Comparison of ENCODE assay signal across 8 cellular contexts in the genomic region with DNA sequence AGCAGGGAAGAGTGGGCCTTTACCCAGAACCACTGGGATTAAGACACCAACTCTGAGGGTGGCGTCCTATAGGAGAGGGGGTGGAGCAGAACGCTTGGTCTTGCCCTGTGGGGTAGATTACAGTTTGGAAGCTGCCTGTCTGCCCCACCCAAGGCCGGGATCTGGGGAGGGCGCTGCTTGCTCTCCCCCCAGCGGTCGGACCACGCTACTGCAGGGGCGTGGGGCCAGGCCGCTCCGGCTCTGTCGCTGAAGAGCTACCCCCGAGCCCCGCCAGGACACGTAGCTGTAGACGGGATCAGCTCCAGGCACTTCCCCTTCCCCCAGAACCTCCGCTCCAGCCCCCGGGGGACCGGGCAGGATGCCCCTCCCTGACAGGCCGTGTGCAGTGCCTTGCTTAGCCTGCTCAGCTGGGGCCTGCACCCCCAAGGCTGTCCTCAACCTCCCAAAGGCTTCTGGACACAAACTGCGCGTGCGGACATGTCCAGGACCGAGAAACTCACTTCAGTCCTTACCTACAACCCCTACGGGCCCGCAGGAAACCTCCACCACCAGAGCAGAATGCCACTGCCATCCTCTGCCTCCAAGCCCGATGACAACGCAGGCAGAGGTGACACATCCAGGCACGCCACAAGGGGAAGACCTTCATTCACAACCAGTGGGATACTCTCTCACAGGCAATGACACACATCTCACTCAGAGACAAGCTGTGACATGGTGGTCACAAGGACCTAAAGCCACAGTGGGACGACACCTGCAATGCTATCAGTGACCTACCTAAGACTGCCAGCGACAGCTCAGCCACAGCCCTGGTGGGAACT. TPM values are rescaled to one million over a fixed set of nuclear protein-coding genes. Genes with fewer than 3 reads are reported as not detected.
DNase-seq lines count a peak whose midpoint lies in the region; ATAC-seq, FAIRE-seq and TF ChIP-seq lines count a peak whose summit lies in the region.

No MANE protein-coding gene starts in this region.

- H3K27me3 Mint-ChIP-seq in nephron (ENCODE audit: low read depth) = peaks cover 18% of the 10 kb centered on the region

- no peaks in the 10 kb centered on the region for H3K36me3 Mint-ChIP-seq in nephron (ENCODE audit: low read depth)

- H3K4me1 ChIP-seq in upper lobe of left lung = peaks cover 65 to 89% (median 80%) of the 10 kb centered on the region in 4 donors

- peak; percentile 72 for FAIRE-seq in HTR-8/SVneo (lab: Jason Lieb, UNC)

- POLR2A ChIA-PET in RWPE1 (lab: Yijun Ruan, JAX; ENCODE audit: low non-redundant PET) = interaction anchor here (0.6 to 1.1 kb wide), 3 partner anchors 10 to 152 kb away, joined by 3 read pairs; no protein-coding TSS in a partner anchor

- H3K9me3 Mint-ChIP-seq in nephron = no peaks in the 10 kb centered on the region

- no peaks in the 10 kb centered on the region for H3K27me3 ChIP-seq in GM06990 (replicated peaks; ENCODE audit: control insufficient read depth, insufficient read depth, low read length)
- peaks cover 0 to 4% (median 0%) of the 10 kb centered on the region in 4 donors for H3K27me3 ChIP-seq in upper lobe of left lung

- peak overlapping the region; percentile 98 to 100 (median 99) for H3K4me3 Mint-ChIP-seq in nephron

- 14 to 34% methylated on average over 8 to 23 of the region's 30 CpGs for WGBS in upper lobe of left lung, 2 donors

- no peaks in the 10 kb centered on the region for H3K9me3 ChIP-seq in upper lobe of left lung

- TF ChIP-seq CTCF in GM06990 (IDR thresholded peaks at IDR 0.05; ENCODE audit: insufficient read depth, low read length, poor library complexity, severe bottlenecking) (peak; percentile 99), RWPE1 (conservative IDR thresholded peaks at IDR 0.05; ENCODE audit: low read depth) (peak; percentile 97), fibroblast of the aortic adventitia (IDR thresholded peaks at IDR 0.05; ENCODE audit: insufficient read depth, low read length) (peak; percentile 99), nephron (IDR thresholded peaks at IDR 0.05; ENCODE audit: unreplicated experiment in 3 of 3) (peak; percentile 97 to 98 (median 97)), upper lobe of left lung (IDR thresholded peaks at IDR 0.05) (peak; percentile 99 to 100 (median 99))

- H3K4me1 Mint-ChIP-seq in nephron = peaks cover 77% of the 10 kb centered on the region

- peak in 2 of 4 donors; percentile 7 to 20 for TF ChIP-seq POLR2A in upper lobe of left lung (IDR thresholded peaks at IDR 0.05)

- CTCF ChIA-PET in RWPE1 (lab: Yijun Ruan, JAX) = interaction anchor here (0.5 to 4.8 kb wide), 28 partner anchors 9 to 795 kb away, joined by 3 to 74 read pairs (median 5); no protein-coding TSS in a partner anchor

- H3K4me3 ChIP-seq in GM06990 (replicated peaks; ENCODE audit: low read depth, low read length) (peak overlapping the region; percentile 70), fibroblast of the aortic adventitia (ENCODE audit: low read depth, low read length) (peak overlapping the region; percentile 93), upper lobe of left lung (peak overlapping the region; percentile 85 to 99 (median 92))

- peak; percentile 83 for DNase-seq in GM06990 (ENCODE audit: extremely low read depth, insufficient read length)
- DNase-seq in HTR-8/SVneo (ENCODE audit: insufficient read length, low spot score) = no peak
- DNase-seq in RWPE1 (ENCODE audit: low spot score) = peak; percentile 67
- peak; percentile 58 for DNase-seq in activated gamma-delta T cell treated with anti-CD3 and anti-CD28 coated beads, Interleukin-2, amount 50 U/mL, for 16 hours (ENCODE audit: low read depth)
- DNase-seq in fibroblast of the aortic adventitia (ENCODE audit: low read depth) = peak; percentile 86
- peak; percentile 80 to 95 for DNase-seq in upper lobe of left lung

- H3K27ac Mint-ChIP-seq in nephron = peak overlapping the region; percentile 13 to 95 (median 68)

- H3K36me3 ChIP-seq in GM06990 (ENCODE audit: control insufficient read depth, insufficient read depth, low read length) = no peaks in the 10 kb centered on the region
- peaks cover 0 to 10% (median 0%) of the 10 kb centered on the region in 4 donors for H3K36me3 ChIP-seq in upper lobe of left lung

- ATAC-seq in upper lobe of left lung (ENCODE audit: low FRiP score in 2 of 2) (peak; percentile 70 to 73), HG03139 (IDR thresholded peaks at IDR 0.05; ENCODE audit: unreplicated experiment) (no peak)

- no peak for TF ChIP-seq EP300 in upper lobe of left lung (IDR thresholded peaks at IDR 0.05)

- H3K27ac ChIP-seq in RWPE1 = peak overlapping the region; percentile 100
- peak overlapping the region; percentile 96 to 99 (median 98) for H3K27ac ChIP-seq in upper lobe of left lung

RNA-seq across cellular contexts. Expression of a gene that starts 3.6 kb away (rescaled TPM):
- total RNA-seq in fibroblast of the aortic adventitia (ENCODE audit: low replicate concordance) = 737 and 1,851 TPM in 2 replicates
- total RNA-seq in upper lobe of left lung = 1,000 to 10,000 TPM in 2 of 6 donors, 100 to 1,000 TPM in 4; 583 to 1,153 (median 829) TPM

RNA-seq across cellular contexts. Expression of a gene that starts 30.7 kb away (rescaled TPM):
- total RNA-seq in fibroblast of the aortic adventitia (ENCODE audit: low replicate concordance) (1,443 and 1,493 TPM in 2 replicates), upper lobe of left lung (100 to 1,000 TPM; 557 to 997 (median 889) TPM)

RNA-seq across cellular contexts. Expression of a gene that starts 48.4 kb away (rescaled TPM):
- 4.5 and 9.4 TPM in 2 replicates for total RNA-seq in fibroblast of the aortic adventitia (ENCODE audit: low replicate concordance)
- 10 to 100 TPM in 3 of 6 donors, 1 to 10 TPM in 3; 5.3 to 25.4 (median 11.7) TPM for total RNA-seq in upper lobe of left lung

RNA-seq across cellular contexts. Expression of a gene that starts 58.7 kb away (rescaled TPM):
- total RNA-seq in fibroblast of the aortic adventitia (ENCODE audit: low replicate concordance) = 46.2 and 110 TPM in 2 replicates
- total RNA-seq in upper lobe of left lung = 10 to 100 TPM; 57.6 to 88.0 (median 69.8) TPM
